9 cellular contexts compared by ENCODE assay signal in genomic region chr9:93223241-93224180, GRCh38. TPM values are rescaled to one million over a fixed set of nuclear protein-coding genes. Genes with fewer than 3 reads are reported as not detected.
DNase-seq lines count a peak whose midpoint lies in the region; ATAC-seq and TF ChIP-seq lines count a peak whose summit lies in the region.
"Had no signal": no experiment of that assay in that cellular context is flagged by ENCODE, and none has a peak within 500 bp of the region (broad histone marks: within the 10 kb centered on the region; RNA-seq: fewer than 3 reads in every experiment).

No MANE protein-coding gene starts in this region.

- ATAC-seq in right cardiac atrium, result peak; percentile 52 to 63
- no peak for ATAC-seq in GM21515 (IDR thresholded peaks at IDR 0.05; ENCODE audit: unreplicated experiment)
- ATAC-seq in HG03565 (IDR thresholded peaks at IDR 0.05; ENCODE audit: unreplicated experiment), result no peak

- intact Hi-C loops in right cardiac atrium (cut with DNase I), result no loop called here

- H3K27me3 ChIP-seq in right cardiac atrium (ENCODE audit: control insufficient read depth, insufficient read depth), result no peaks in the 10 kb centered on the region

- TF ChIP-seq CTCF in VCaP (conservative IDR thresholded peaks at IDR 0.05), result no peak

- H3K27ac ChIP-seq in VCaP (peak overlapping the region; percentile 89), right cardiac atrium (ENCODE audit: low read length) (peak overlapping the region; percentile 43)

- H3K9me3 ChIP-seq in right cardiac atrium (ENCODE audit: control insufficient read depth, low read length), result no peaks in the 10 kb centered on the region

- 43% methylated on average over 16 of the region's 16 CpGs for WGBS in right cardiac atrium

- DNase-seq in NCI-H2107 treated with DMSO at 0.1 percent for 48 hours (lab: John Stamatoyannopoulos, UW; ENCODE audit: unreplicated experiment) (peak; percentile 61), NCI-H2107 (lab: John Stamatoyannopoulos, UW) (no peak), right cardiac atrium (peak; percentile 30 to 67 (median 52)), ureter (ENCODE audit: low spot score) (peak; percentile 79)
- DNase-seq in activated CD4-positive, alpha-beta T cell treated with anti-CD3 and anti-CD28 coated beads for 4 hours, result no peak

- H3K4me3 ChIP-seq in right cardiac atrium (ENCODE audit: low read length), result no peak overlapping the region

- peaks cover 3% of the 10 kb centered on the region for H3K4me1 ChIP-seq in right cardiac atrium (ENCODE audit: control insufficient read depth, insufficient read depth, low read length)

RNA-seq across cellular contexts. Expression of gene WNK2, which starts 39.6 kb away (rescaled TPM):
- total RNA-seq in right cardiac atrium, result 100 to 1,000 TPM; 217 to 322 (median 278) TPM
- 167 TPM for polyA plus RNA-seq in right cardiac atrium
- total RNA-seq in ureter, result 40.0 TPM
- total RNA-seq: subcutaneous adipose tissue had no signal

Comparison
In these comparisons a context has a peak if more than half of its experiments do, and no peak if none do; other contexts are left out.
1. DNase-seq: peak in NCI-H2107 treated with DMSO at 0.1 percent for 48 hours (single experiment), right cardiac atrium (3 of 3) and ureter (single experiment); none in NCI-H2107 (single experiment) and activated CD4-positive, alpha-beta T cell treated with anti-CD3 and anti-CD28 coated beads for 4 hours (0 of 2).
2. ATAC-seq: peak in right cardiac atrium (2 of 2); none in GM21515 (single experiment) and HG03565 (single experiment).